ENCODE assay signal across 22 cellular contexts in genomic region chr17:44930667-44931066, GRCh38. TPM values are rescaled to one million over a fixed set of nuclear protein-coding genes. Genes with fewer than 3 reads are reported as not detected.
"Had no signal": no experiment of that assay in that cellular context is flagged by ENCODE, and none has a peak within 500 bp of the region (broad histone marks: within the 10 kb centered on the region; RNA-seq: fewer than 3 reads in every experiment).

No MANE protein-coding gene starts in this region.

- H3K9ac ChIP-seq: neural progenitor cell had no signal

- H3K27ac Mint-ChIP-seq: activated CD8-positive, alpha-beta T cell treated with anti-CD3 and anti-CD28 coated beads for 36 hours; activated naive CD8-positive, alpha-beta T cell; dendritic cell treated with granulocyte-macrophage colony-stimulating factor and Interleukin-4, amounts not matched to agents 40 ng/mL and 50 ng/mL, for 4 days; mesothelial cell of epicardium; neural progenitor cell; stimulated activated effector memory CD8-positive, alpha-beta T cell treated with anti-CD3 and anti-CD28 coated beads, Interleukin-12 subunit alpha, Interleukin-12 subunit beta, amount 100 ng/mL, for 72 hours; T-cell had no signal

- H3K4me3 ChIP-seq: breast epithelium, lung, neural progenitor cell, pancreas, tibial artery, vagina had no signal

- H3K9me3 ChIP-seq: breast epithelium, pancreas, tibial artery, vagina had no signal

- H3K4me3 Mint-ChIP-seq: activated CD8-positive, alpha-beta T cell treated with anti-CD3 and anti-CD28 coated beads for 36 hours; activated naive CD8-positive, alpha-beta T cell; dendritic cell treated with granulocyte-macrophage colony-stimulating factor and Interleukin-4, amounts not matched to agents 40 ng/mL and 50 ng/mL, for 4 days; mesothelial cell of epicardium; neural progenitor cell; stimulated activated effector memory CD8-positive, alpha-beta T cell treated with anti-CD3 and anti-CD28 coated beads, Interleukin-12 subunit alpha, Interleukin-12 subunit beta, amount 100 ng/mL, for 72 hours; T-cell had no signal

- FAIRE-seq: frontal cortex, pancreas had no signal

- ATAC-seq: activated CD4-positive, CD25-positive, alpha-beta regulatory T cell treated with anti-CD3 and anti-CD28 coated beads, Interleukin-2, amount 50 U/mL, for 24 hours; activated CD8-positive, alpha-beta T cell treated with anti-CD3 and anti-CD28 coated beads for 36 hours; left cardiac atrium; pancreas; stimulated activated effector memory CD8-positive, alpha-beta T cell treated with anti-CD3 and anti-CD28 coated beads, Interleukin-12 subunit alpha, Interleukin-12 subunit beta, amount 100 ng/mL, for 72 hours; T-cell had no signal

- H3K27ac ChIP-seq: breast epithelium, neural progenitor cell, pancreas, tibial artery, vagina had no signal

- H3K9me3 Mint-ChIP-seq: activated CD8-positive, alpha-beta T cell treated with anti-CD3 and anti-CD28 coated beads for 36 hours; dendritic cell treated with granulocyte-macrophage colony-stimulating factor and Interleukin-4, amounts not matched to agents 40 ng/mL and 50 ng/mL, for 4 days; mesothelial cell of epicardium; neural progenitor cell; stimulated activated effector memory CD8-positive, alpha-beta T cell treated with anti-CD3 and anti-CD28 coated beads, Interleukin-12 subunit alpha, Interleukin-12 subunit beta, amount 100 ng/mL, for 72 hours; T-cell had no signal

- H3K4me1 ChIP-seq: breast epithelium, neural progenitor cell, pancreas, tibial artery, vagina had no signal

- H3K27me3 ChIP-seq: breast epithelium, neural progenitor cell, pancreas, tibial artery, vagina had no signal

- H3K36me3 Mint-ChIP-seq: activated naive CD8-positive, alpha-beta T cell; T-cell had no signal

- H3K27me3 Mint-ChIP-seq: activated CD8-positive, alpha-beta T cell treated with anti-CD3 and anti-CD28 coated beads for 36 hours; activated naive CD8-positive, alpha-beta T cell; dendritic cell treated with granulocyte-macrophage colony-stimulating factor and Interleukin-4, amounts not matched to agents 40 ng/mL and 50 ng/mL, for 4 days; T-cell had no signal

- H3K4me1 Mint-ChIP-seq: mesothelial cell of epicardium; neural progenitor cell; stimulated activated effector memory CD8-positive, alpha-beta T cell treated with anti-CD3 and anti-CD28 coated beads, Interleukin-12 subunit alpha, Interleukin-12 subunit beta, amount 100 ng/mL, for 72 hours; T-cell had no signal

- DNase-seq: activated CD8-positive, alpha-beta memory T cell treated with anti-CD3 and anti-CD28 coated beads, Interleukin-2, amount 50 U/mL, for 4 hours; activated CD8-positive, alpha-beta T cell treated with anti-CD3 and anti-CD28 coated beads for 36 hours; activated gamma-delta T cell treated with Interleukin-2 at 50 U/mL for 16 hours; activated T-cell treated with anti-CD3 and anti-CD28 coated beads, Interleukin-2, amount 50 U/mL, for 48 hours; anterior cingulate cortex; cerebellar nuclear complex; effector memory CD4-positive, alpha-beta T cell; left cardiac atrium; T-cell; T-helper 9 cell had no signal

- H3K36me3 ChIP-seq: breast epithelium, neural progenitor cell, pancreas, tibial artery, vagina had no signal

RNA-seq across cellular contexts. Expression of gene GFAP, which starts 15.4 kb away (rescaled TPM):
- total RNA-seq: activated CD8-positive, alpha-beta T cell treated with anti-CD3 and anti-CD28 coated beads for 36 hours; mesothelial cell of epicardium; T-cell; vagina had no signal

RNA-seq across cellular contexts. Expression of gene C1QL1, which starts 37.4 kb away (rescaled TPM):
- total RNA-seq: activated CD8-positive, alpha-beta T cell treated with anti-CD3 and anti-CD28 coated beads for 36 hours; T-cell had no signal
